Comparison of ENCODE assay signal across 28 cellular contexts in the genomic region with DNA sequence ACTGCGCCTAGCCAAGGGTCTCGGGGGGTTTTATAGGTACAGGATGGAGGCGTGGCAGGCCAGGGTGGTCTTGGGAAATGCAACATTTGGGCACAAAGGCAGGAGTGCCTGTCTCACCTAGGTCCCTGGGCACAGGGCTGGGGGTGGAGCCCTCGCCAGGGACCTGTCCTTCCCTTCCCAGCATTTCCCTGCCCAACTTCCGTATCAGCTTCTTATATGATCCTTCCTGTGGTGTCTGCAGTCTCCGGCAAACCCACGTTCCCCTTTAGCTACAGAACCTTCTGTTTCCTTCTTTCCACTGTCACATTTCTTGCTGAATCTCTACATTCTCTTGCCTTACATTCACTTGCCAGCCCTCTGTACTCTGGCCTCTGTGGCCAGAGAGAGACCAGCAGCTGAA.
DNase-seq lines count a peak whose midpoint lies in the region; ATAC-seq and TF ChIP-seq lines count a peak whose summit lies in the region.
"Had no signal": no experiment of that assay in that cellular context is flagged by ENCODE, and none has a peak within 500 bp of the region (broad histone marks: within the 10 kb centered on the region; RNA-seq: fewer than 3 reads in every experiment).

No MANE protein-coding gene starts in this region.

- H3K27ac ChIP-seq in heart left ventricle (no peak overlapping the region), OCI-LY1 (ENCODE audit: low read depth, low read length, poor library complexity, severe bottlenecking) (peak overlapping the region; percentile 8), upper lobe of right lung (no peak overlapping the region), osteoblast (ENCODE audit: low read depth, low read length) (no peak overlapping the region)

- no peak overlapping the region for H3K9ac ChIP-seq in OCI-LY1 (ENCODE audit: low read length)

- H3F3A ChIP-seq in OCI-LY1 (ENCODE audit: insufficient read depth, low read length): no peaks in the 10 kb centered on the region

- intact Hi-C loops in heart left ventricle (cut with DNase I): no loop called here
- intact Hi-C loops in Right ventricle myocardium superior (cut with DNase I): no loop called here
- intact Hi-C loops in upper lobe of right lung (cut with DNase I): no loop called here
- intact Hi-C loops in activated T-helper 1 cell treated with anti-CD3 and anti-CD28 coated beads, Interleukin-12 subunit alpha, Interleukin-12 subunit beta, Interleukin-2, Interleukin-4 antibody, amounts not matched to agents 30 ng/mL and 10 ng/mL and 1 ng/mL, durations not matched to agents 14 hours and 24 hours and 36 hours (cut with micrococcal nuclease): no loop called here

- no peak overlapping the region for H2AFZ ChIP-seq in OCI-LY1 (ENCODE audit: low read length)
- no peak overlapping the region for H2AFZ ChIP-seq in osteoblast (ENCODE audit: low read length)

- H3K27me3 ChIP-seq in heart left ventricle: no peaks in the 10 kb centered on the region
- H3K27me3 ChIP-seq in OCI-LY1 (ENCODE audit: insufficient read depth, low read length): no peaks in the 10 kb centered on the region
- no peaks in the 10 kb centered on the region for H3K27me3 ChIP-seq in upper lobe of right lung
- H3K27me3 ChIP-seq in osteoblast (ENCODE audit: insufficient read depth, low read length): no peaks in the 10 kb centered on the region
- H3K27me3 ChIP-seq: dorsolateral prefrontal cortex had no signal

- H4K20me1 ChIP-seq in OCI-LY1 (ENCODE audit: insufficient read depth, low read length) (no peaks in the 10 kb centered on the region), osteoblast (ENCODE audit: insufficient read depth, low read length) (no peaks in the 10 kb centered on the region)

- H3K27ac Mint-ChIP-seq in activated T-helper 1 cell treated with anti-CD3 and anti-CD28 coated beads, Interleukin-12 subunit alpha, Interleukin-12 subunit beta, Interleukin-2, Interleukin-4 antibody, amounts not matched to agents 30 ng/mL and 10 ng/mL and 1 ng/mL, durations not matched to agents 14 hours and 24 hours and 36 hours: no peak overlapping the region
- H3K27ac Mint-ChIP-seq: activated CD4-positive, alpha-beta memory T cell treated with anti-CD3 and anti-CD28 coated beads for 36 hours; activated T-helper 17 cell treated with anti-CD3 and anti-CD28 coated beads, Interleukin-2, amount 50 U/mL, for 72 hours; brain; CD4-positive, alpha-beta T cell; nephron progenitor cell; stimulated activated effector memory CD8-positive, alpha-beta T cell treated with anti-CD3 and anti-CD28 coated beads, Interleukin-12 subunit alpha, Interleukin-12 subunit beta, amount 100 ng/mL, for 72 hours had no signal

- H3K9me3 ChIP-seq in heart left ventricle: peaks cover 0 to 5% (median 0%) of the 10 kb centered on the region in 12 donors
- H3K9me3 ChIP-seq in OCI-LY1 (ENCODE audit: low read length): peaks cover 5% of the 10 kb centered on the region
- no peaks in the 10 kb centered on the region for H3K9me3 ChIP-seq in upper lobe of right lung
- no peaks in the 10 kb centered on the region for H3K9me3 ChIP-seq in osteoblast (ENCODE audit: low read depth, low read length)

- H3K4me1 Mint-ChIP-seq in activated T-helper 1 cell treated with anti-CD3 and anti-CD28 coated beads, Interleukin-12 subunit alpha, Interleukin-12 subunit beta, Interleukin-2, Interleukin-4 antibody, amounts not matched to agents 30 ng/mL and 10 ng/mL and 1 ng/mL, durations not matched to agents 14 hours and 24 hours and 36 hours (ENCODE audit: low read depth): no peaks in the 10 kb centered on the region
- H3K4me1 Mint-ChIP-seq: activated T-helper 17 cell treated with anti-CD3 and anti-CD28 coated beads, Interleukin-2, amount 50 U/mL, for 72 hours; stimulated activated effector memory CD8-positive, alpha-beta T cell treated with anti-CD3 and anti-CD28 coated beads, Interleukin-12 subunit alpha, Interleukin-12 subunit beta, amount 100 ng/mL, for 72 hours had no signal

- no peaks in the 10 kb centered on the region for H3K27me3 Mint-ChIP-seq in activated T-helper 1 cell treated with anti-CD3 and anti-CD28 coated beads, Interleukin-12 subunit alpha, Interleukin-12 subunit beta, Interleukin-2, Interleukin-4 antibody, amounts not matched to agents 30 ng/mL and 10 ng/mL and 1 ng/mL, durations not matched to agents 14 hours and 24 hours and 36 hours (ENCODE audit: insufficient read depth)
- H3K27me3 Mint-ChIP-seq: activated CD4-positive, alpha-beta memory T cell treated with anti-CD3 and anti-CD28 coated beads for 36 hours; activated T-helper 17 cell treated with anti-CD3 and anti-CD28 coated beads, Interleukin-2, amount 50 U/mL, for 72 hours; CD4-positive, alpha-beta T cell had no signal

- no peak overlapping the region for H3K4me3 ChIP-seq in heart left ventricle
- no peak overlapping the region for H3K4me3 ChIP-seq in OCI-LY1 (ENCODE audit: low read depth, low read length, poor library complexity, severe bottlenecking)
- H3K4me3 ChIP-seq in upper lobe of right lung: no peak overlapping the region
- H3K4me3 ChIP-seq in osteoblast (ENCODE audit: insufficient read depth, low read length): no peak overlapping the region
- H3K4me3 ChIP-seq: dorsolateral prefrontal cortex had no signal

- H3K9me3 Mint-ChIP-seq in activated T-helper 1 cell treated with anti-CD3 and anti-CD28 coated beads, Interleukin-12 subunit alpha, Interleukin-12 subunit beta, Interleukin-2, Interleukin-4 antibody, amounts not matched to agents 30 ng/mL and 10 ng/mL and 1 ng/mL, durations not matched to agents 14 hours and 24 hours and 36 hours: no peaks in the 10 kb centered on the region
- H3K9me3 Mint-ChIP-seq: activated CD4-positive, alpha-beta memory T cell treated with anti-CD3 and anti-CD28 coated beads for 36 hours; activated T-helper 17 cell treated with anti-CD3 and anti-CD28 coated beads, Interleukin-2, amount 50 U/mL, for 72 hours; CD4-positive, alpha-beta T cell had no signal

- DNase-seq in heart left ventricle (peak in 1 of 5 donors; percentile 13), Right ventricle myocardium superior (no peak), medulla oblongata (ENCODE audit: extremely low spot score) (peak; percentile 60), upper lobe of right lung (no peak), osteoblast (ENCODE audit: insufficient read length, low spot score, missing footprints) (no peak), SIG-M5 treated with dmso at 0.1 percent for 504 hours (lab: John Stamatoyannopoulos, UW; ENCODE audit: unreplicated experiment) (no peak)
- DNase-seq in activated T-helper 1 cell treated with anti-CD3 and anti-CD28 coated beads, Interleukin-12 subunit alpha, Interleukin-12 subunit beta, Interleukin-2, Interleukin-4 antibody, amounts not matched to agents 30 ng/mL and 10 ng/mL and 1 ng/mL, durations not matched to agents 14 hours and 24 hours and 36 hours (ENCODE audit: low spot score): no peak
- DNase-seq: activated CD4-positive, alpha-beta memory T cell treated with anti-CD3 and anti-CD28 coated beads for 36 hours; activated CD4-positive, alpha-beta T cell treated with anti-CD3 and anti-CD28 coated beads for 1 hour; activated naive CD4-positive, alpha-beta T cell treated with anti-CD3 and anti-CD28 coated beads, Interleukin-2, amount 50 U/mL, for 16 hours; amniotic stem cell; CD4-positive, alpha-beta T cell; DMS79 treated with DMSO at 0.1 percent for 48 hours; dorsolateral prefrontal cortex; foreskin melanocyte; GF-D8; IMR-90; NCI-H1092; NCI-H1694 treated with DMSO at 0.1 percent for 48 hours; NCI-H446 treated with DMSO at 0.1 percent for 48 hours; NCI-H82; nephron progenitor cell; posterior cingulate gyrus; trophoblast cell had no signal

- no peaks in the 10 kb centered on the region for H3K36me3 ChIP-seq in heart left ventricle
- no peaks in the 10 kb centered on the region for H3K36me3 ChIP-seq in OCI-LY1 (ENCODE audit: insufficient read depth, low read length)
- H3K36me3 ChIP-seq in upper lobe of right lung: no peaks in the 10 kb centered on the region
- no peaks in the 10 kb centered on the region for H3K36me3 ChIP-seq in osteoblast (ENCODE audit: insufficient read depth, low read length)

- peak in 3 of 4 donors; percentile 26 to 58 (median 48) for ATAC-seq in heart left ventricle
- ATAC-seq in Right ventricle myocardium superior (ENCODE audit: poor library complexity): no peak
- ATAC-seq in upper lobe of right lung: peak; percentile 63
- ATAC-seq: activated T-helper 17 cell treated with anti-CD3 and anti-CD28 coated beads, Interleukin-2, amount 50 U/mL, for 72 hours; stimulated activated effector memory CD8-positive, alpha-beta T cell treated with anti-CD3 and anti-CD28 coated beads, Interleukin-12 subunit alpha, Interleukin-12 subunit beta, amount 100 ng/mL, for 72 hours had no signal

- H3K4me3 Mint-ChIP-seq in activated T-helper 1 cell treated with anti-CD3 and anti-CD28 coated beads, Interleukin-12 subunit alpha, Interleukin-12 subunit beta, Interleukin-2, Interleukin-4 antibody, amounts not matched to agents 30 ng/mL and 10 ng/mL and 1 ng/mL, durations not matched to agents 14 hours and 24 hours and 36 hours: no peak overlapping the region
- H3K4me3 Mint-ChIP-seq: activated CD4-positive, alpha-beta memory T cell treated with anti-CD3 and anti-CD28 coated beads for 36 hours; activated T-helper 17 cell treated with anti-CD3 and anti-CD28 coated beads, Interleukin-2, amount 50 U/mL, for 72 hours; brain; CD4-positive, alpha-beta T cell; nephron progenitor cell; stimulated activated effector memory CD8-positive, alpha-beta T cell treated with anti-CD3 and anti-CD28 coated beads, Interleukin-12 subunit alpha, Interleukin-12 subunit beta, amount 100 ng/mL, for 72 hours had no signal

- H3K4me2 ChIP-seq in OCI-LY1 (ENCODE audit: low read length): no peak overlapping the region
- no peak overlapping the region for H3K4me2 ChIP-seq in osteoblast (ENCODE audit: insufficient read depth, low read length)

- H3K79me2 ChIP-seq in OCI-LY1 (ENCODE audit: insufficient read depth, low read length): no peaks in the 10 kb centered on the region
- H3K79me2 ChIP-seq in osteoblast (ENCODE audit: insufficient read depth, low read length): no peaks in the 10 kb centered on the region

- H3K9me2 ChIP-seq in OCI-LY1 (ENCODE audit: low read depth, low read length): no peaks in the 10 kb centered on the region

- no peak for TF ChIP-seq CTCF in heart left ventricle (IDR thresholded peaks at IDR 0.05)
- no peak for TF ChIP-seq CTCF in OCI-LY1 (IDR thresholded peaks at IDR 0.05; ENCODE audit: low read length)
- TF ChIP-seq CTCF in upper lobe of right lung (IDR thresholded peaks at IDR 0.05): no peak
- TF ChIP-seq CTCF in osteoblast (IDR thresholded peaks at IDR 0.05; ENCODE audit: extremely low read depth, low read depth, low read length): no peak

- no peaks in the 10 kb centered on the region for H3K36me3 Mint-ChIP-seq in activated T-helper 1 cell treated with anti-CD3 and anti-CD28 coated beads, Interleukin-12 subunit alpha, Interleukin-12 subunit beta, Interleukin-2, Interleukin-4 antibody, amounts not matched to agents 30 ng/mL and 10 ng/mL and 1 ng/mL, durations not matched to agents 14 hours and 24 hours and 36 hours (ENCODE audit: low read depth)
- H3K36me3 Mint-ChIP-seq: activated CD4-positive, alpha-beta memory T cell treated with anti-CD3 and anti-CD28 coated beads for 36 hours; brain; stimulated activated effector memory CD8-positive, alpha-beta T cell treated with anti-CD3 and anti-CD28 coated beads, Interleukin-12 subunit alpha, Interleukin-12 subunit beta, amount 100 ng/mL, for 72 hours had no signal

- 88 to 90% (median 90%) methylated on average over 7 of the region's 7 CpGs for WGBS in heart left ventricle, 4 donors

- H3K4me1 ChIP-seq in heart left ventricle (peaks cover 0 to 6% (median 0%) of the 10 kb centered on the region in 12 donors), OCI-LY1 (ENCODE audit: insufficient read depth, low read length, severe bottlenecking) (peaks cover 9% of the 10 kb centered on the region), upper lobe of right lung (no peaks in the 10 kb centered on the region), osteoblast (ENCODE audit: insufficient read depth, low read length) (no peaks in the 10 kb centered on the region)

- no peak for TF ChIP-seq POLR2A in heart left ventricle (IDR thresholded peaks at IDR 0.05)
